ENCODE assay signal across 8 cellular contexts in genomic region chr5:679166-679895, GRCh38. TPM values are rescaled to one million over a fixed set of nuclear protein-coding genes. Genes with fewer than 3 reads are reported as not detected.
A peak's percentile ranks its signal among the peaks of the same experiment; 100 is the strongest.
DNase-seq lines count a peak whose midpoint lies in the region; FAIRE-seq and TF ChIP-seq lines count a peak whose summit lies in the region.
"Not testable (repeated sequence)": the region's sequence is repeated elsewhere in the genome, so short reads cannot be mapped to it uniquely, and the experiment has no call there.
"Had no signal": no experiment of that assay in that cellular context is flagged by ENCODE, and none has a peak within 500 bp of the region (broad histone marks: within the 10 kb centered on the region; RNA-seq: fewer than 3 reads in every experiment).

No MANE protein-coding gene starts in this region.

- not testable (repeated sequence) for H3K4me1 Mint-ChIP-seq in activated naive CD4-positive, alpha-beta T cell treated with anti-CD3 and anti-CD28 coated beads, Interleukin-2, amount 10 ng/mL, durations not matched to agents 7 days and 5 days

- H3K9me3 ChIP-seq in spleen, result not testable (repeated sequence)

- not testable (repeated sequence) for TF ChIP-seq POLR2A in spleen (IDR thresholded peaks at IDR 0.05)

- H3K9me3 Mint-ChIP-seq in activated naive CD4-positive, alpha-beta T cell treated with anti-CD3 and anti-CD28 coated beads, Interleukin-2, amount 10 ng/mL, durations not matched to agents 7 days and 5 days, result not testable (repeated sequence)

- H3K4me1 ChIP-seq in spleen, result not testable (repeated sequence)

- intact Hi-C loops in spleen (cut with DNase I; ENCODE audit: low total_unique reads), result not testable (repeated sequence)

- H3K4me3 ChIP-seq in spleen, result not testable (repeated sequence)

- TF ChIP-seq CTCF in spleen (IDR thresholded peaks at IDR 0.05 in 8 of 11, conservative IDR thresholded peaks at IDR 0.05 in 3 of 11), result not testable (repeated sequence)

- not testable (repeated sequence) for H3K36me3 Mint-ChIP-seq in activated naive CD4-positive, alpha-beta T cell treated with anti-CD3 and anti-CD28 coated beads, Interleukin-2, amount 10 ng/mL, durations not matched to agents 7 days and 5 days

- H3K27ac ChIP-seq in spleen, result not testable (repeated sequence)

- H3K36me3 ChIP-seq in spleen, result not testable (repeated sequence)

- not testable (repeated sequence) for H3K27ac Mint-ChIP-seq in activated naive CD4-positive, alpha-beta T cell treated with anti-CD3 and anti-CD28 coated beads, Interleukin-2, amount 10 ng/mL, durations not matched to agents 7 days and 5 days

- not testable (repeated sequence) for H3K27me3 Mint-ChIP-seq in activated naive CD4-positive, alpha-beta T cell treated with anti-CD3 and anti-CD28 coated beads, Interleukin-2, amount 10 ng/mL, durations not matched to agents 7 days and 5 days

- WGBS in spleen, 5 donors, result 66 to 85% (median 78%) methylated on average over 5 to 16 of the region's 17 CpGs

- H3K27me3 ChIP-seq in spleen (replicated peaks in 1 of 7), result peaks cover 0 to 31% (median 2%) of the 10 kb centered on the region in 7 donors

- FAIRE-seq in GM18507 (lab: Jason Lieb, UNC), result peak; percentile 9

- H3K4me3 Mint-ChIP-seq in activated naive CD4-positive, alpha-beta T cell treated with anti-CD3 and anti-CD28 coated beads, Interleukin-2, amount 10 ng/mL, durations not matched to agents 7 days and 5 days, result not testable (repeated sequence)

- CTCF ChIA-PET in activated naive CD4-positive, alpha-beta T cell treated with anti-CD3 and anti-CD28 coated beads, Interleukin-2, amount 10 ng/mL, durations not matched to agents 7 days and 5 days (lab: Charles Lee), result not testable (repeated sequence)

- DNase-seq in GM18507 (ENCODE audit: extremely low spot score, insufficient read length, low read depth), result not testable (repeated sequence)
- DNase-seq in activated CD4-positive, alpha-beta T cell treated with anti-CD3 and anti-CD28 coated beads for 1 hour, result peak; percentile 4
- DNase-seq in activated naive CD4-positive, alpha-beta T cell treated with anti-CD3 and anti-CD28 coated beads, Interleukin-2, amount 10 ng/mL, durations not matched to agents 7 days and 5 days, result peak; percentile 17
- DNase-seq in ecto neural progenitor cell (ENCODE audit: low spot score), result peak; percentile 39
- DNase-seq in islet precursor cell, result peak; percentile 40
- peak; percentile 0 for DNase-seq in mucosa of gallbladder (ENCODE audit: low spot score)
- peak; percentile 61 for DNase-seq in spleen

RNA-seq across cellular contexts. Expression of gene TPPP, which starts 13.8 kb away (rescaled TPM):
- total RNA-seq in mucosa of gallbladder (9.9 TPM), spleen (10 to 100 TPM in 1 of 7 donors, 1 to 10 TPM in 6; 2.4 to 12.2 (median 4.4) TPM)
- under 1 TPM; 0.30 to 0.83 (median 0.41) TPM for polyA plus RNA-seq in spleen
- polyA plus RNA-seq: IgD-negative memory B cell had no signal
